8 cellular contexts compared by ENCODE assay signal in the genomic region with DNA sequence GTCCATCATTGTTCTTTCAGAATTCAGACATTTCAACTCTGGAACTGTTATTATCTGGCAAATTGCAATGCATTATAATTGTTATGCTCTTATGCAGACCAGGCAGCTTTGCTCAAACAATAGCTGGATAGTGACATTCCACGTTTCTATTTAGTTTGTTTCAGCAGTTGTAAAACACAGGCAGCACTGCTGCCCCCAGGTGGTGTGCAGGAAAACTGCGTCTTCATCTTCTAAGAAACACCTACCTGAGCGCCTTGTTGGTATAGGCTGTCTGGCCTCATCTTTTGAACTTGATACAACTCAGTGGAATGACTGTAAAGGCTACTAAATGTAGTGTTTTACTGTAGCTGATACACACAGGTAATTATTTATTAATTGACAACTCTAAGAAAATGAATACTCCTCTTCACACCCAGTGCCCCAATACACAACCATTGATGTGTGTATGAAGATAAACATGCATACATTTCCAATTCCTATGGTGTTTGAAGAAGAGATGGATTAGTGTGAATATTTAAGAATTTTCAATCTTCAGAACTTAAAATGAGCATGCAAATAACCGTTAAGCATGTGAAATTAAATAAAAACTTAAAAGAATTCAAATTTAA.
DNase-seq lines count a peak whose midpoint lies in the region; ATAC-seq and TF ChIP-seq lines count a peak whose summit lies in the region.

No MANE protein-coding gene starts in this region.

- no peak overlapping the region for H3K4me2 ChIP-seq in DND-41 (ENCODE audit: insufficient read depth, low read length)
- H3K4me2 ChIP-seq in hepatocyte: no peak overlapping the region

- H4K20me1 ChIP-seq in DND-41 (ENCODE audit: insufficient read depth, low read length) (no peaks in the 10 kb centered on the region), hepatocyte (ENCODE audit: insufficient read depth, poor library complexity, severe bottlenecking) (no peaks in the 10 kb centered on the region)

- H2AFZ ChIP-seq in DND-41 (ENCODE audit: low read depth, low read length) (no peak overlapping the region), hepatocyte (no peak overlapping the region)

- H3K79me2 ChIP-seq in DND-41 (ENCODE audit: insufficient read depth, low read length) (no peaks in the 10 kb centered on the region), hepatocyte (no peaks in the 10 kb centered on the region)

- DNase-seq in DND-41 (peak; percentile 48), Panc1 (ENCODE audit: low read depth, low spot score) (no peak), hepatocyte (ENCODE audit: low spot score) (peak; percentile 49), DMS79 treated with DMSO at 0.1 percent for 48 hours (lab: John Stamatoyannopoulos, UW) (no peak), lower leg skin (ENCODE audit: low spot score in 2 of 2) (no peak)

- in situ Hi-C loops in Panc1 (cut with HindIII; ENCODE audit: low pct_unique_long_range_greater_than_20kb, low sequenced_read_pairs): no loop called here

- ATAC-seq in DND-41 (ENCODE audit: insufficient read depth, low read depth) (peak; percentile 66; the same call in 1 of the 3 replicates), Panc1 (no peak), GM21723 (IDR thresholded peaks at IDR 0.05; ENCODE audit: unreplicated experiment) (no peak), HG02798 (IDR thresholded peaks at IDR 0.05; ENCODE audit: poor library complexity, unreplicated experiment) (no peak)

- WGBS in hepatocyte (ENCODE audit: low lambda C conversion rate, missing lambda C conversion rate): 46% methylated on average over 4 of the region's 4 CpGs
- 45 to 63% methylated on average over 4 of the region's 4 CpGs for WGBS in lower leg skin, 2 donors

- no peaks in the 10 kb centered on the region for H3K9me2 ChIP-seq in hepatocyte (replicated peaks; ENCODE audit: insufficient read depth)

- no peak overlapping the region for H3K4me3 ChIP-seq in DND-41 (ENCODE audit: low read depth in 1 of 2, low read length in 2 of 2)
- H3K4me3 ChIP-seq in Panc1 (ENCODE audit: low read depth in 2 of 2, low read length in 2 of 2): no peak overlapping the region
- no peak overlapping the region for H3K4me3 ChIP-seq in hepatocyte
- H3K4me3 ChIP-seq in lower leg skin (ENCODE audit: low read depth, poor library complexity, severe bottlenecking): no peak overlapping the region

- peaks cover 2% of the 10 kb centered on the region for H3K27me3 ChIP-seq in DND-41 (ENCODE audit: insufficient read depth, low read length, poor library complexity)
- H3K27me3 ChIP-seq in Panc1 (ENCODE audit: control insufficient read depth, insufficient read depth, low read length): no peaks in the 10 kb centered on the region; the same call in 1 of the 2 replicates
- H3K27me3 ChIP-seq in hepatocyte: no peaks in the 10 kb centered on the region

- H3K27ac ChIP-seq in 22Rv1 (no peak overlapping the region), DND-41 (ENCODE audit: low read length) (no peak overlapping the region), Panc1 (ENCODE audit: low read length) (no peak overlapping the region), hepatocyte (no peak overlapping the region)

- H3K4me1 ChIP-seq in DND-41 (ENCODE audit: insufficient read depth, low read length) (no peaks in the 10 kb centered on the region), Panc1 (ENCODE audit: control insufficient read depth, insufficient read depth, low read length) (no peaks in the 10 kb centered on the region), hepatocyte (ENCODE audit: insufficient read depth) (peaks cover 3% of the 10 kb centered on the region)

- intact Hi-C loops in Panc1 (cut with micrococcal nuclease; ENCODE audit: unreplicated experiment) (no loop called here), lower leg skin (cut with DNase I; ENCODE audit: low total_unique reads) (no loop called here)

- BruUV-seq in Panc1 (replicated peaks; lab: Mats Ljungman, UMichigan): no TSS peak

- H3K9ac ChIP-seq in DND-41 (ENCODE audit: low read depth, low read length): no peak overlapping the region

- H3K36me3 ChIP-seq in DND-41 (ENCODE audit: insufficient read depth, low read length): no peaks in the 10 kb centered on the region
- no peaks in the 10 kb centered on the region for H3K36me3 ChIP-seq in Panc1 (ENCODE audit: control insufficient read depth, insufficient read depth, low read length)
- no peaks in the 10 kb centered on the region for H3K36me3 ChIP-seq in hepatocyte (replicated peaks; ENCODE audit: insufficient read depth, low read depth)

- POLR2A ChIA-PET in Panc1 (lab: Charles Lee): no interaction called here

- no peak for TF ChIP-seq POLR2A in lower leg skin (IDR thresholded peaks at IDR 0.05)

- CTCF ChIA-PET in Panc1 (lab: Charles Lee): interaction anchor here (1.3 kb wide), 1 partner anchor 460 kb away, joined by 3 read pairs; no protein-coding TSS in a partner anchor

- TF ChIP-seq CTCF in 22Rv1 (IDR thresholded peaks at IDR 0.05) (peak; percentile 74), DND-41 (IDR thresholded peaks at IDR 0.05; ENCODE audit: borderline replicate concordance, extremely low read depth, low read length, poor library complexity, severe bottlenecking) (peak; percentile 85), Panc1 (IDR thresholded peaks at IDR 0.05) (peak; percentile 82), hepatocyte (IDR thresholded peaks at IDR 0.05; ENCODE audit: poor library complexity) (peak; percentile 56), lower leg skin (IDR thresholded peaks at IDR 0.05) (no peak)

- H3K9me3 ChIP-seq in DND-41 (ENCODE audit: insufficient read depth, low read length, severe bottlenecking) (no peaks in the 10 kb centered on the region), Panc1 (ENCODE audit: control insufficient read depth, insufficient read depth, low read depth, low read length) (no peaks in the 10 kb centered on the region), hepatocyte (ENCODE audit: low read depth) (no peaks in the 10 kb centered on the region)

Comparison
In these comparisons a context has a peak if more than half of its experiments do, and no peak if none do; other contexts are left out.
1. CTCF ChIP-seq: peak in 22Rv1 (single experiment), DND-41 (single experiment), Panc1 (single experiment) and hepatocyte (single experiment); none in lower leg skin (0 of 3).
2. DNase-seq: peak in DND-41 (single experiment) and hepatocyte (single experiment); none in Panc1 (single experiment), DMS79 treated with DMSO at 0.1 percent for 48 hours (single experiment) and lower leg skin (0 of 2).